9 cellular contexts compared by ENCODE assay signal in the genomic region with DNA sequence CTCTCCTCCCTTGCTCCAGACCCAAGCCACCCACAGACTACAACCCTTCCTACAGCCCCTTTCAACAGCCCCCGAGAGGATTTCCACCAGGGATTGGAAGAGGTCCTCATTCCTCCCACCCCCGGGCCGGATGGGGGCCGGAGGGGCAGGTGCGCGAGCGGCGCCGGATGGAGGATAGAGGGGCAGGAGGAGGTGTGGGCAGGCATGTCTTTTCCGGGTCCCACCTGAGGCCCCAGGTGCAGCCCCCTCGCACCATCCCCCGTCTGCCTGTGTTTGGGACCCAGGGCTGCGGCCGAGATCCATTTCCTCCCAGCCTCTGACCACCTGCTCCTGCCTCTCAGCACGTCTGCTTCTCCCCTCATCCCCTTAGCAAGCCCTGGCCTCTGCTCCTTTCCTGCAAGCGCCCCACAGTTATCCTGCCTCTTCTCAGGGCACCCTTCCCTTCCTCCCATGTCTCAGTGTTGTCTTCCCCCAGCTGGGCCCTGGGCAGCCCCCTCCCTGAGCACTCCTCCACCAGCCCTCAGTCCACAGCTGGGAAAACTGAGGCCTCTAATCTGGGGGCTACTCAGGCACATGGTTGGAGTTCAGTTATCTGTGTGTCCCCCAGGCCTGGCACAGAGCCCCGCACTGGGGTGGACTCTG. TPM values are rescaled to one million over a fixed set of nuclear protein-coding genes. Genes with fewer than 3 reads are reported as not detected.
A peak's percentile ranks its signal among the peaks of the same experiment; 100 is the strongest.
DNase-seq lines count a peak whose midpoint lies in the region; ATAC-seq and TF ChIP-seq lines count a peak whose summit lies in the region.
"Had no signal": no experiment of that assay in that cellular context is flagged by ENCODE, and none has a peak within 500 bp of the region (broad histone marks: within the 10 kb centered on the region; RNA-seq: fewer than 3 reads in every experiment).

No MANE protein-coding gene starts in this region.

- intact Hi-C loops in CD8-positive, alpha-beta T cell (cut with DNase I, micrococcal nuclease), result loop anchor here (1.0 to 5.0 kb wide), 11 partner anchors 18 to 356 kb away; a partner anchor contains a TSS
- intact Hi-C loops in mucosa of descending colon (cut with DNase I, micrococcal nuclease), result loop anchor here (5.0 to 10.0 kb wide), 2 partner anchors 141 to 143 kb away; a partner anchor contains a TSS

- H3K14ac ChIP-seq in H9 (ENCODE audit: insufficient read depth, low read length), result peak overlapping the region; percentile 83
- H3K14ac ChIP-seq in neuronal stem cell (ENCODE audit: low read length), result peak overlapping the region; percentile 23

- no peaks in the 10 kb centered on the region for H3K9me3 Mint-ChIP-seq in CD8-positive, alpha-beta T cell
- H3K9me3 Mint-ChIP-seq in H9, result no peaks in the 10 kb centered on the region; a peak in 1 of 5 replicates
- H3K9me3 Mint-ChIP-seq in central memory CD8-positive, alpha-beta T cell, result no peaks in the 10 kb centered on the region

- H2AFZ ChIP-seq in H9 (ENCODE audit: low read length) (no peak overlapping the region), neuronal stem cell (ENCODE audit: low read length) (peak overlapping the region; percentile 51)
- H2AFZ ChIP-seq: GM23248 had no signal

- no peak overlapping the region for H3K4me3 ChIP-seq in CD8-positive, alpha-beta T cell (ENCODE audit: low read depth, low read length)
- no peak overlapping the region for H3K4me3 ChIP-seq in neuronal stem cell (ENCODE audit: low read length in 2 of 2)
- H3K4me3 ChIP-seq in mucosa of descending colon, result no peak overlapping the region
- H3K4me3 ChIP-seq: GM23248 had no signal

- H3K4ac ChIP-seq in H9 (ENCODE audit: low read depth, low read length) (peak overlapping the region; percentile 46; the same call in 1 of the 2 replicates), neuronal stem cell (ENCODE audit: low read length) (no peak overlapping the region)

- no CpG with 5 or more reads among the region's 17 CpGs for WGBS in H9 (ENCODE audit: extremely low coverage, insufficient read length, low lambda C conversion rate)
- no CpG with 5 or more reads among the region's 17 CpGs for WGBS in neuronal stem cell (ENCODE audit: extremely low coverage in 2 of 2, insufficient read length in 2 of 2, insufficient replicate concordance in 1 of 2), 2 donors

- peak in 1 of 7 experiments; percentile 51 for DNase-seq in CD8-positive, alpha-beta T cell
- DNase-seq in H9 (peak; percentile 72), neuronal stem cell (ENCODE audit: low spot score) (no peak), NCI-H1694 treated with DMSO at 0.1 percent for 48 hours (lab: John Stamatoyannopoulos, UW) (no peak), mucosa of descending colon (no peak)
- no peak for DNase-seq in central memory CD8-positive, alpha-beta T cell (ENCODE audit: low spot score in 2 of 2)
- no peak for DNase-seq in central memory CD4-positive, alpha-beta T cell
- DNase-seq: activated T-cell treated with anti-CD3 and anti-CD28 coated beads for 4 hours, GM23248 had no signal

- H3K4me1 ChIP-seq in CD8-positive, alpha-beta T cell (ENCODE audit: insufficient read depth, low read length), result peaks cover 52% of the 10 kb centered on the region
- H3K4me1 ChIP-seq in H9 (ENCODE audit: insufficient read depth, low read length) (peaks cover 16% of the 10 kb centered on the region; the same call in 1 of the 2 replicates), neuronal stem cell (ENCODE audit: control insufficient read depth in 2 of 2, insufficient read depth in 1 of 2, low read depth in 1 of 2, low read length in 2 of 2) (peaks cover 42 to 44% of the 10 kb centered on the region in 2 donors), mucosa of descending colon (ENCODE audit: low read depth) (peaks cover 16% of the 10 kb centered on the region)

- no peaks in the 10 kb centered on the region for H3K27me3 ChIP-seq in CD8-positive, alpha-beta T cell (ENCODE audit: insufficient read depth, low read length)
- H3K27me3 ChIP-seq in H9 (ENCODE audit: insufficient read depth, low read length), result no peaks in the 10 kb centered on the region
- H3K27me3 ChIP-seq in neuronal stem cell (ENCODE audit: control insufficient read depth in 3 of 3, insufficient read depth in 3 of 3, low read depth in 1 of 3, low read length in 3 of 3), result peaks cover 0 to 12% (median 0%) of the 10 kb centered on the region in 3 experiments

- H3K23ac ChIP-seq in H9 (ENCODE audit: insufficient read length, low read depth, low read length) (no peak overlapping the region), neuronal stem cell (ENCODE audit: low read depth, low read length, poor library complexity) (no peak overlapping the region)

- H4K91ac ChIP-seq in H9 (ENCODE audit: insufficient read length, low read depth, low read length) (peak overlapping the region; percentile 97), neuronal stem cell (ENCODE audit: low read depth, low read length, poor library complexity) (no peak overlapping the region)

- no peak overlapping the region for H4K8ac ChIP-seq in H9 (replicated peaks; ENCODE audit: insufficient read length, low read depth, low read length)
- no peak overlapping the region for H4K8ac ChIP-seq in neuronal stem cell (ENCODE audit: low read depth, low read length)

- H3K79me1 ChIP-seq in H9 (ENCODE audit: insufficient read depth, low read depth, low read length, poor library complexity, severe bottlenecking) (no peaks in the 10 kb centered on the region), neuronal stem cell (ENCODE audit: low read depth, low read length) (no peaks in the 10 kb centered on the region)

- no peak overlapping the region for H2BK120ac ChIP-seq in H9 (ENCODE audit: low read depth, low read length, poor library complexity, severe bottlenecking)
- peak overlapping the region; percentile 57 for H2BK120ac ChIP-seq in neuronal stem cell (ENCODE audit: low read depth, low read length)

- peaks cover 47% of the 10 kb centered on the region for H3K4me1 Mint-ChIP-seq in CD8-positive, alpha-beta T cell (ENCODE audit: low read depth)
- peaks cover 58 to 73% of the 10 kb centered on the region in 2 experiments for H3K4me1 Mint-ChIP-seq in H9
- H3K4me1 Mint-ChIP-seq in central memory CD8-positive, alpha-beta T cell, result peaks cover 47% of the 10 kb centered on the region

- H3K27me3 Mint-ChIP-seq in CD8-positive, alpha-beta T cell (ENCODE audit: low read depth), result no peaks in the 10 kb centered on the region
- H3K27me3 Mint-ChIP-seq in H9 (ENCODE audit: low read depth), result no peaks in the 10 kb centered on the region; the same call in 1 of the 2 replicates
- H3K27me3 Mint-ChIP-seq in central memory CD8-positive, alpha-beta T cell, result peaks cover 11% of the 10 kb centered on the region

- H2BK15ac ChIP-seq in H9 (ENCODE audit: low read depth, low read length) (no peak overlapping the region), neuronal stem cell (ENCODE audit: low read length) (peak overlapping the region; percentile 99)

- H2BK12ac ChIP-seq in H9 (ENCODE audit: insufficient read length, low read depth, low read length) (peak overlapping the region; percentile 92), neuronal stem cell (ENCODE audit: low read length) (peak overlapping the region; percentile 33)

- H3K36me3 Mint-ChIP-seq in CD8-positive, alpha-beta T cell, result no peaks in the 10 kb centered on the region
- no peaks in the 10 kb centered on the region for H3K36me3 Mint-ChIP-seq in H9 (ENCODE audit: insufficient read depth in 1 of 3, low read depth in 3 of 3)
- peaks cover 24% of the 10 kb centered on the region for H3K36me3 Mint-ChIP-seq in central memory CD8-positive, alpha-beta T cell (ENCODE audit: insufficient read depth)

- no peak for ATAC-seq in CD8-positive, alpha-beta T cell
- ATAC-seq in central memory CD8-positive, alpha-beta T cell (replicated peaks; ENCODE audit: extremely low read depth, poor library complexity, severe bottlenecking), result no peak
- no peak for ATAC-seq in mucosa of descending colon

- H2BK20ac ChIP-seq in H9 (ENCODE audit: low read depth, low read length, poor library complexity, severe bottlenecking), result no peak overlapping the region

- H4K5ac ChIP-seq in H9 (ENCODE audit: insufficient read length, low read depth, low read length), result no peak overlapping the region

- no peak overlapping the region for H3T11ph ChIP-seq in H9 (ENCODE audit: low read length)

- peak overlapping the region; percentile 42 for H3K27ac ChIP-seq in CD8-positive, alpha-beta T cell (ENCODE audit: low read depth, low read length)
- H3K27ac ChIP-seq in H9 (ENCODE audit: insufficient read length, low read depth, low read length), result peak overlapping the region; percentile 44
- no peak overlapping the region for H3K27ac ChIP-seq in neuronal stem cell (replicated peaks; ENCODE audit: low read length)
- H3K27ac ChIP-seq: GM23248 had no signal

- H3K56ac ChIP-seq in H9 (ENCODE audit: insufficient read length, low read depth, low read length), result no peak overlapping the region

- TF ChIP-seq CTCF in CD8-positive, alpha-beta T cell (IDR thresholded peaks at IDR 0.05), result no peak
- TF ChIP-seq CTCF in H9 (conservative IDR thresholded peaks at IDR 0.05) (no peak), mucosa of descending colon (IDR thresholded peaks at IDR 0.05) (no peak)

- H4K20me1 ChIP-seq in H9 (ENCODE audit: control insufficient read depth, insufficient read depth, insufficient read length), result peaks cover 5% of the 10 kb centered on the region

- no peaks in the 10 kb centered on the region for H3K36me3 ChIP-seq in CD8-positive, alpha-beta T cell (ENCODE audit: insufficient read depth, low read length)
- H3K36me3 ChIP-seq in neuronal stem cell (replicated peaks in 1 of 2; ENCODE audit: control insufficient read depth in 2 of 2, insufficient read depth in 2 of 2, low read length in 2 of 2) (no peaks in the 10 kb centered on the region), mucosa of descending colon (ENCODE audit: low read depth) (no peaks in the 10 kb centered on the region)

- H3K79me2 ChIP-seq in H9 (ENCODE audit: insufficient read depth, low read length), result no peaks in the 10 kb centered on the region

- H3K18ac ChIP-seq in H9 (ENCODE audit: insufficient read length, low read depth, low read length) (peak overlapping the region; percentile 83), neuronal stem cell (ENCODE audit: low read length) (peak overlapping the region; percentile 94)

- H3K23me2 ChIP-seq in H9 (ENCODE audit: insufficient read length, low read depth, low read length, poor library complexity, severe bottlenecking), result no peaks in the 10 kb centered on the region

- POLR2A ChIA-PET in CD8-positive, alpha-beta T cell (lab: Charles Lee), result interaction anchor here (0.6 to 12.5 kb wide), 8 partner anchors 18 to 353 kb away, joined by 3 to 160 read pairs (median 6); a partner anchor contains a TSS

- no peak overlapping the region for H3K4me2 ChIP-seq in H9 (ENCODE audit: insufficient read depth, insufficient read length, low read length)
- H3K4me2 ChIP-seq in neuronal stem cell (ENCODE audit: insufficient read depth, low read length, poor library complexity, severe bottlenecking), result no peak overlapping the region

- H3K9me3 ChIP-seq in CD8-positive, alpha-beta T cell (ENCODE audit: low read length), result no peaks in the 10 kb centered on the region
- no peaks in the 10 kb centered on the region for H3K9me3 ChIP-seq in H9 (ENCODE audit: control insufficient read depth, low read depth, low read length)
- H3K9me3 ChIP-seq in neuronal stem cell (replicated peaks in 1 of 2; ENCODE audit: control insufficient read depth in 2 of 2, insufficient read depth in 1 of 2, low read depth in 1 of 2, low read length in 2 of 2), result no peaks in the 10 kb centered on the region
- H3K9me3 ChIP-seq in mucosa of descending colon, result no peaks in the 10 kb centered on the region

- H3K4me3 Mint-ChIP-seq in CD8-positive, alpha-beta T cell, result peak overlapping the region; percentile 54
- peak overlapping the region in 1 of 2 experiments; percentile 56; a peak in 2 of 5 replicates for H3K4me3 Mint-ChIP-seq in H9
- peak overlapping the region; percentile 56 for H3K4me3 Mint-ChIP-seq in central memory CD8-positive, alpha-beta T cell

- H2BK5ac ChIP-seq in H9 (ENCODE audit: insufficient read length, low read length), result peak overlapping the region; percentile 41
- H2BK5ac ChIP-seq in neuronal stem cell (ENCODE audit: low read length), result peak overlapping the region; percentile 78

- H3K9ac ChIP-seq in H9 (ENCODE audit: extremely low read depth, insufficient read length, low read length), result peak overlapping the region; percentile 2
- H3K9ac ChIP-seq in neuronal stem cell (ENCODE audit: low read depth, low read length, poor library complexity), result peak overlapping the region; percentile 21
- H3K9ac ChIP-seq: GM23248 had no signal

- H2AK5ac ChIP-seq in H9 (ENCODE audit: insufficient read length, low read length) (peak overlapping the region; percentile 43), neuronal stem cell (ENCODE audit: low read depth, low read length) (peak overlapping the region; percentile 88)

- CTCF ChIA-PET in CD8-positive, alpha-beta T cell (lab: Charles Lee), result interaction anchor here (0.6 to 18.7 kb wide), 44 partner anchors 8 to 362 kb away, joined by 3 to 386 read pairs (median 4); a partner anchor contains a TSS

- peak overlapping the region; percentile 94 for H3K27ac Mint-ChIP-seq in CD8-positive, alpha-beta T cell
- H3K27ac Mint-ChIP-seq in H9, result peak overlapping the region; percentile 81 to 98 (median 93); a peak in 6 of 7 replicates
- H3K27ac Mint-ChIP-seq in central memory CD8-positive, alpha-beta T cell (ENCODE audit: low read depth), result peak overlapping the region; percentile 97

RNA-seq across cellular contexts. Expression of a gene that starts 19.3 kb away (rescaled TPM):
- total RNA-seq in CD8-positive, alpha-beta T cell, result 10 to 100 TPM; 34.2 to 37.2 TPM
- 3.7 and 4.2 TPM in 2 replicates for total RNA-seq in H9 (2021)
- polyA plus RNA-seq in neuronal stem cell (2013, experiment 1 of 2), result 9.3 TPM
- 9.2 TPM for polyA plus RNA-seq in neuronal stem cell (2013, experiment 2 of 2)
- total RNA-seq in mucosa of descending colon, result 100 to 1,000 TPM in 1 of 3 donors, 10 to 100 TPM in 2; 23.6 to 125 (median 29.2) TPM
